ENCODE assay signal across 1 cellular context in the genomic region with DNA sequence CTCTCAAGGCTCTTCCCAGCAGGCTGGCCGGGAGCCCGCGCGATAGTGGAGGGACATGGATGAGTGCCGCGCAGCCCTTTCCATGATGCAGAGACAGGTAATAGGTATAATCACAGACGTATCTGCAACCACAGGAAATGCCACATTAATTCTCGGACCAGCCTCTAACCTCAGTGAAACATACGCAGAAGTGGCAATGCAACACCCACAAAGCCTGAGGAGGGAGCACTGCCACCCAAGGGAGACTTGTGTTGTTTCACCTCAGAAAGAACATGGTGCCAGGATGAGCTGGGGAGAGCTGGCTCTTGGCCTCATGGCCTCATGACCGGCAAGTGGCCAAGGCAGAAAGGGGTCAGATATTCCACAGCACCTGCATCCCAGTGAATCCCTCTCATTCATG.
A peak's percentile ranks its signal among the peaks of the same experiment; 100 is the strongest.
TF ChIP-seq lines count a peak whose summit lies in the region.

No MANE protein-coding gene starts in this region.

TF ChIP-seq in H1, 55 proteins besides CTCF, POLR2A, EP300 and RAD21:
- TF ChIP-seq, protein P1, sequence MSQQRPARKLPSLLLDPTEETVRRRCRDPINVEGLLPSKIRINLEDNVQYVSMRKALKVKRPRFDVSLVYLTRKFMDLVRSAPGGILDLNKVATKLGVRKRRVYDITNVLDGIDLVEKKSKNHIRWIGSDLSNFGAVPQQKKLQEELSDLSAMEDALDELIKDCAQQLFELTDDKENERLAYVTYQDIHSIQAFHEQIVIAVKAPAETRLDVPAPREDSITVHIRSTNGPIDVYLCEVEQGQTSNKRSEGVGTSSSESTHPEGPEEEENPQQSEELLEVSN (IDR thresholded peaks at IDR 0.05): 0 out of 2 replicates have a peak, but pooled peaks have one; percentile 3
- no peak for TF ChIP-seq RXRA (IDR thresholded peaks at IDR 0.05; ENCODE audit: insufficient read depth, low read depth, low read length)
- TF ChIP-seq, protein P2, sequence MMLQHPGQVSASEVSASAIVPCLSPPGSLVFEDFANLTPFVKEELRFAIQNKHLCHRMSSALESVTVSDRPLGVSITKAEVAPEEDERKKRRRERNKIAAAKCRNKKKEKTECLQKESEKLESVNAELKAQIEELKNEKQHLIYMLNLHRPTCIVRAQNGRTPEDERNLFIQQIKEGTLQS (IDR thresholded peaks at IDR 0.05; ENCODE audit: insufficient read depth, low read depth, low read length): no peak
- no peak for TF ChIP-seq KDM1A (IDR thresholded peaks at IDR 0.05; ENCODE audit: borderline replicate concordance, low read length)
- no peak for TF ChIP-seq ASH2L (IDR thresholded peaks at IDR 0.05; ENCODE audit: low read length)
- no peak for TF ChIP-seq POLR2AphosphoS5 (IDR thresholded peaks at IDR 0.05; ENCODE audit: low read depth, low read length)
